Comparison of ENCODE assay signal across 10 cellular contexts in the genomic region with DNA sequence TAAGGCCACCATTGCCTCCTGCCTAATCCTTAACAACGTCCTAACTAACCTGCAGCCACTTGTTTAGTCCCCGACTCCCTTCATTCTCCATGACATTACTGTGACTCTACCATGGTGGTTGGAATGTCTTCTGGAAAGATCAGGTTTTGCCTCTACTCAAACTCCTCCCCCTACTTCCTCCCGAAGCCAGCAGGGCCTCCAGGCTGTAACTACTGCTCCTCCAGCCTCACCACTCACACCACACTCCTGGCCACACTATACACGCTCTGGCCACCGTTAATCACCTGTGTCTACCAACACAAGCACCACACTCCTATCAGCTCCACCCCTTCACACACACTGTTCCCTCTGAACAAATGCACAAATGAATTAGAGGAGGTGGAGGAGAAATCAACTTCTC.
DNase-seq lines count a peak whose midpoint lies in the region; ATAC-seq, FAIRE-seq and TF ChIP-seq lines count a peak whose summit lies in the region.
"Had no signal": no experiment of that assay in that cellular context is flagged by ENCODE, and none has a peak within 500 bp of the region (broad histone marks: within the 10 kb centered on the region; RNA-seq: fewer than 3 reads in every experiment).

No MANE protein-coding gene starts in this region.

- H3K4me1 ChIP-seq in Panc1 (ENCODE audit: control insufficient read depth, insufficient read depth, low read length) (peaks cover 56% of the 10 kb centered on the region), esophagus squamous epithelium (peaks cover 16 to 87% (median 43%) of the 10 kb centered on the region in 3 donors), parathyroid adenoma (peaks cover 7% of the 10 kb centered on the region), small intestine (ENCODE audit: control insufficient read depth in 2 of 2, insufficient read depth in 1 of 2, low read depth in 1 of 2, low read length in 1 of 2) (peaks cover 7 to 12% of the 10 kb centered on the region in 2 donors), HAP-1 (peaks cover 9% of the 10 kb centered on the region; the same call in 1 of the 2 replicates)

- no peak for FAIRE-seq in small intestine (lab: Jason Lieb, UNC)

- in situ Hi-C loops in Panc1 (cut with HindIII; ENCODE audit: low pct_unique_long_range_greater_than_20kb, low sequenced_read_pairs) = no loop called here
- in situ Hi-C loops in HAP-1 (cut with MboI; ENCODE audit: low sequenced_read_pairs) = no loop called here

- ATAC-seq in Panc1 (no peak), GM21825 (IDR thresholded peaks at IDR 0.05; ENCODE audit: unreplicated experiment) (no peak)

- H3K4me3 ChIP-seq in Panc1 (ENCODE audit: low read depth in 2 of 2, low read length in 2 of 2) (no peak overlapping the region), esophagus squamous epithelium (no peak overlapping the region), parathyroid adenoma (ENCODE audit: low read depth, low read length) (no peak overlapping the region), small intestine (ENCODE audit: low read depth in 1 of 2, low read length in 2 of 2) (no peak overlapping the region), HAP-1 (no peak overlapping the region)

- no peak overlapping the region for H3K9ac ChIP-seq in parathyroid adenoma

- CTCF ChIA-PET in Panc1 (lab: Charles Lee) = no interaction called here

- 57 to 68% methylated on average over 5 of the region's 5 CpGs for WGBS in esophagus squamous epithelium, 2 donors
- 58 to 72% (median 66%) methylated on average over 5 of the region's 5 CpGs for WGBS in small intestine, 3 donors

- TF ChIP-seq CTCF in Panc1 (IDR thresholded peaks at IDR 0.05) (no peak), esophagus squamous epithelium (IDR thresholded peaks at IDR 0.05) (no peak), parathyroid adenoma (IDR thresholded peaks at IDR 0.05) (no peak)

- DNase-seq in GF-D8 (lab: John Stamatoyannopoulos, UW) (peak; percentile 41), Panc1 (ENCODE audit: low read depth, low spot score) (no peak), esophagus squamous epithelium (lab: John Stamatoyannopoulos, UW) (no peak), small intestine (no peak), HAP-1 (ENCODE audit: low spot score in 2 of 2) (no peak), NCI-H2081 treated with DMSO at 0.1 percent for 48 hours (lab: John Stamatoyannopoulos, UW) (no peak)
- DNase-seq: activated CD4-positive, alpha-beta T cell treated with anti-CD3 and anti-CD28 coated beads, Interleukin-2, amount 50 U/mL, for 4 hours; kidney glomerular epithelial cell had no signal

- H3K27ac ChIP-seq in Panc1 (ENCODE audit: low read length) = peak overlapping the region; percentile 13; the same call in 1 of the 2 replicates
- H3K27ac ChIP-seq in esophagus squamous epithelium = peak overlapping the region in 3 of 4 donors; percentile 24 to 71 (median 46)
- H3K27ac ChIP-seq in parathyroid adenoma = peak overlapping the region; percentile 39
- H3K27ac ChIP-seq in small intestine (ENCODE audit: low read depth in 1 of 2, low read length in 1 of 2) = no peak overlapping the region

- BruUV-seq in Panc1 (replicated peaks; lab: Mats Ljungman, UMichigan) = no TSS peak

- no peaks in the 10 kb centered on the region for H3K36me3 ChIP-seq in Panc1 (ENCODE audit: control insufficient read depth, insufficient read depth, low read length)
- H3K36me3 ChIP-seq in esophagus squamous epithelium = peaks cover 0 to 5% (median 0%) of the 10 kb centered on the region in 3 donors
- no peaks in the 10 kb centered on the region for H3K36me3 ChIP-seq in parathyroid adenoma (ENCODE audit: control insufficient read depth, insufficient read depth, low read length)
- no peaks in the 10 kb centered on the region for H3K36me3 ChIP-seq in small intestine (ENCODE audit: control insufficient read depth in 2 of 2, insufficient read depth in 2 of 2, low read length in 2 of 2)
- no peaks in the 10 kb centered on the region for H3K36me3 ChIP-seq in HAP-1 (replicated peaks)

- peaks cover 4% of the 10 kb centered on the region for H3K79me2 ChIP-seq in parathyroid adenoma

- no peak overlapping the region for H2AFZ ChIP-seq in parathyroid adenoma

- no peak for TF ChIP-seq POLR2A in esophagus squamous epithelium (IDR thresholded peaks at IDR 0.05)

- POLR2A ChIA-PET in Panc1 (lab: Charles Lee) = no interaction called here

- H3K9me3 ChIP-seq in Panc1 (ENCODE audit: control insufficient read depth, insufficient read depth, low read depth, low read length) (no peaks in the 10 kb centered on the region), esophagus squamous epithelium (no peaks in the 10 kb centered on the region), parathyroid adenoma (ENCODE audit: control insufficient read depth, low read length) (no peaks in the 10 kb centered on the region), small intestine (ENCODE audit: control insufficient read depth, low read depth) (no peaks in the 10 kb centered on the region), HAP-1 (no peaks in the 10 kb centered on the region)

- H3K27me3 ChIP-seq in Panc1 (ENCODE audit: control insufficient read depth, insufficient read depth, low read length) = no peaks in the 10 kb centered on the region
- H3K27me3 ChIP-seq in esophagus squamous epithelium = no peaks in the 10 kb centered on the region
- no peaks in the 10 kb centered on the region for H3K27me3 ChIP-seq in parathyroid adenoma (ENCODE audit: control insufficient read depth, insufficient read depth, low read length)
- H3K27me3 ChIP-seq in small intestine (ENCODE audit: control insufficient read depth in 2 of 2, insufficient read depth in 2 of 2, low read length in 2 of 2) = no peaks in the 10 kb centered on the region
- H3K27me3 ChIP-seq in HAP-1 (ENCODE audit: low read depth) = no peaks in the 10 kb centered on the region

- H3K4me2 ChIP-seq in parathyroid adenoma (ENCODE audit: low read length) = no peak overlapping the region

- intact Hi-C loops in Panc1 (cut with micrococcal nuclease; ENCODE audit: unreplicated experiment) = no loop called here
- intact Hi-C loops in esophagus squamous epithelium (cut with DNase I) = no loop called here

Comparison
In these comparisons a context has a peak if more than half of its experiments do, and no peak if none do; other contexts are left out.
1. H3K27ac ChIP-seq: peak in Panc1 (single experiment), esophagus squamous epithelium (3 of 4) and parathyroid adenoma (single experiment); none in small intestine (0 of 2).